ENCODE assay signal across 14 cellular contexts in genomic region chr15:89051875-89052274, GRCh38. TPM values are rescaled to one million over a fixed set of nuclear protein-coding genes. Genes with fewer than 3 reads are reported as not detected.
DNase-seq lines count a peak whose midpoint lies in the region; ATAC-seq and FAIRE-seq lines count a peak whose summit lies in the region.
"Had no signal": no experiment of that assay in that cellular context is flagged by ENCODE, and none has a peak within 500 bp of the region (broad histone marks: within the 10 kb centered on the region; RNA-seq: fewer than 3 reads in every experiment).

No MANE protein-coding gene starts in this region.

- no peaks in the 10 kb centered on the region for H3K27me3 Mint-ChIP-seq in activated CD8-positive, alpha-beta T cell treated with anti-CD3 and anti-CD28 coated beads, Interleukin-2, amount 10 ng/mL, durations not matched to agents 7 days and 5 days (ENCODE audit: low read depth)

- H3K4me2 ChIP-seq in mesenchymal stem cell (ENCODE audit: low read length, poor library complexity, severe bottlenecking), result no peak overlapping the region

- no peak overlapping the region for H3K27ac Mint-ChIP-seq in activated CD8-positive, alpha-beta T cell treated with anti-CD3 and anti-CD28 coated beads, Interleukin-2, amount 10 ng/mL, durations not matched to agents 7 days and 5 days

- H4K91ac ChIP-seq in mesenchymal stem cell (ENCODE audit: low read length), result no peak overlapping the region

- H2BK5ac ChIP-seq in mesenchymal stem cell (ENCODE audit: low read depth, low read length, poor library complexity, severe bottlenecking), result no peak overlapping the region

- H2BK120ac ChIP-seq in mesenchymal stem cell (ENCODE audit: low read depth, low read length), result no peak overlapping the region

- no peak overlapping the region for H3K27ac ChIP-seq in mesenchymal stem cell (ENCODE audit: low read length, poor library complexity, severe bottlenecking)
- H3K27ac ChIP-seq: foreskin keratinocyte had no signal

- no peak overlapping the region for H4K8ac ChIP-seq in mesenchymal stem cell (ENCODE audit: low read length)

- H2AFZ ChIP-seq in mesenchymal stem cell (ENCODE audit: low read depth, low read length), result no peak overlapping the region

- H3K36me3 Mint-ChIP-seq in activated CD8-positive, alpha-beta T cell treated with anti-CD3 and anti-CD28 coated beads, Interleukin-2, amount 10 ng/mL, durations not matched to agents 7 days and 5 days (ENCODE audit: low read depth), result no peaks in the 10 kb centered on the region

- H3K4me1 ChIP-seq in mesenchymal stem cell (ENCODE audit: control insufficient read depth, insufficient read depth, low read depth, low read length), result peaks cover 2% of the 10 kb centered on the region
- H3K4me1 ChIP-seq: foreskin keratinocyte had no signal

- no peak overlapping the region for H3K14ac ChIP-seq in mesenchymal stem cell (ENCODE audit: low read length in 2 of 2)

- H3K9me3 Mint-ChIP-seq in activated CD8-positive, alpha-beta T cell treated with anti-CD3 and anti-CD28 coated beads, Interleukin-2, amount 10 ng/mL, durations not matched to agents 7 days and 5 days (ENCODE audit: insufficient read depth), result no peaks in the 10 kb centered on the region

- intact Hi-C loops in Right ventricle myocardium superior (cut with DNase I), result loop anchor here (10.0 kb wide), 1 partner anchor 73 kb away; no protein-coding TSS in a partner anchor
- intact Hi-C loops in Right ventricle myocardium inferior (cut with DNase I), result no loop called here

- no peak overlapping the region for H3K4me3 ChIP-seq in mesenchymal stem cell (ENCODE audit: insufficient read depth in 1 of 2, low read depth in 1 of 2, low read length in 2 of 2)
- H3K4me3 ChIP-seq: lung had no signal

- 52% methylated on average over 1 of the region's 2 CpGs for WGBS in mesenchymal stem cell

- H3K9ac ChIP-seq in mesenchymal stem cell (ENCODE audit: low read length), result peak overlapping the region; percentile 63

- no peak overlapping the region for H2BK15ac ChIP-seq in mesenchymal stem cell (ENCODE audit: low read depth, poor library complexity, severe bottlenecking)

- DNase-seq in Right ventricle myocardium superior (no peak), Right ventricle myocardium inferior (ENCODE audit: missing footprints) (no peak), dedifferentiated amniotic fluid mesenchymal stem cell (ENCODE audit: extremely low spot score) (peak; percentile 58), mesenchymal stem cell (peak; percentile 87), urothelium cell line (ENCODE audit: low spot score) (peak; percentile 10)
- no peak for DNase-seq in activated CD8-positive, alpha-beta T cell treated with anti-CD3 and anti-CD28 coated beads, Interleukin-2, amount 10 ng/mL, durations not matched to agents 7 days and 5 days
- DNase-seq: ACHN, amygdala, foreskin keratinocyte, NCI-H2171 had no signal

- H3K36me3 ChIP-seq in mesenchymal stem cell (ENCODE audit: control insufficient read depth in 1 of 2, insufficient read depth in 2 of 2, low read depth in 1 of 2, low read length in 2 of 2), result no peaks in the 10 kb centered on the region

- no peak overlapping the region for H2BK12ac ChIP-seq in mesenchymal stem cell (ENCODE audit: low read length in 2 of 2)

- POLR2A ChIA-PET in activated CD8-positive, alpha-beta T cell treated with anti-CD3 and anti-CD28 coated beads, Interleukin-2, amount 10 ng/mL, durations not matched to agents 7 days and 5 days (lab: Charles Lee), result no interaction called here

- H3K27me3 ChIP-seq in mesenchymal stem cell (ENCODE audit: control insufficient read depth in 1 of 2, insufficient read depth in 1 of 2, low read length in 2 of 2), result no peaks in the 10 kb centered on the region
- H3K27me3 ChIP-seq: foreskin keratinocyte had no signal

- peak; percentile 31 for ATAC-seq in Right ventricle myocardium superior (ENCODE audit: poor library complexity)
- no peak for ATAC-seq in Right ventricle myocardium inferior
- no peak for ATAC-seq in HG03045 (IDR thresholded peaks at IDR 0.05; ENCODE audit: unreplicated experiment)
- no peak for ATAC-seq in HG03378 (IDR thresholded peaks at IDR 0.05; ENCODE audit: unreplicated experiment)
- no peak for ATAC-seq in activated CD8-positive, alpha-beta T cell treated with anti-CD3 and anti-CD28 coated beads, Interleukin-2, amount 10 ng/mL, durations not matched to agents 7 days and 5 days
- ATAC-seq: foreskin keratinocyte had no signal

- H2AK5ac ChIP-seq in mesenchymal stem cell (ENCODE audit: low read length, severe bottlenecking), result no peak overlapping the region

- H3K18ac ChIP-seq in mesenchymal stem cell (ENCODE audit: low read depth in 1 of 2, low read length in 2 of 2), result no peak overlapping the region

- FAIRE-seq in urothelium cell line (lab: Jason Lieb, UNC), result no peak
- FAIRE-seq: G401.6 had no signal

- peaks cover 12% of the 10 kb centered on the region for H3K4me1 Mint-ChIP-seq in activated CD8-positive, alpha-beta T cell treated with anti-CD3 and anti-CD28 coated beads, Interleukin-2, amount 10 ng/mL, durations not matched to agents 7 days and 5 days (ENCODE audit: low read depth)

- H3K4ac ChIP-seq in mesenchymal stem cell (ENCODE audit: low read depth in 1 of 2, low read length in 2 of 2), result peak overlapping the region in 1 of 2 experiments; percentile 8

- H3K4me3 Mint-ChIP-seq in activated CD8-positive, alpha-beta T cell treated with anti-CD3 and anti-CD28 coated beads, Interleukin-2, amount 10 ng/mL, durations not matched to agents 7 days and 5 days, result no peak overlapping the region

- H3K9me3 ChIP-seq in mesenchymal stem cell (ENCODE audit: control insufficient read depth, low read length), result no peaks in the 10 kb centered on the region

- H3K23ac ChIP-seq in mesenchymal stem cell (ENCODE audit: low read length in 2 of 2), result no peak overlapping the region

- CTCF ChIA-PET in activated CD8-positive, alpha-beta T cell treated with anti-CD3 and anti-CD28 coated beads, Interleukin-2, amount 10 ng/mL, durations not matched to agents 7 days and 5 days (lab: Charles Lee), result interaction anchor here (1.4 to 2.6 kb wide), 3 partner anchors 120 to 155 kb away, joined by 4 to 12 read pairs (median 6); no protein-coding TSS in a partner anchor

- no peaks in the 10 kb centered on the region for H3K79me1 ChIP-seq in mesenchymal stem cell (replicated peaks; ENCODE audit: low read length, poor library complexity, severe bottlenecking)

RNA-seq across cellular contexts. Expression of gene ABHD2, which starts 36.4 kb away (rescaled TPM):
- 59.4 TPM for total RNA-seq in Right ventricle myocardium superior
- total RNA-seq in Right ventricle myocardium inferior, result 69.9 TPM
- 12.5 TPM for polyA plus RNA-seq in mesenchymal stem cell (2013, experiment 1 of 2)
- 12.4 TPM for polyA plus RNA-seq in mesenchymal stem cell (2013, experiment 2 of 2)
- 10 to 100 TPM; 71.3 to 71.9 TPM for total RNA-seq in activated CD8-positive, alpha-beta T cell treated with anti-CD3 and anti-CD28 coated beads, Interleukin-2, amount 10 ng/mL, durations not matched to agents 7 days and 5 days

Comparison
In these comparisons a context has a peak if more than half of its experiments do, and no peak if none do; other contexts are left out.
1. DNase-seq: peak in dedifferentiated amniotic fluid mesenchymal stem cell (single experiment), mesenchymal stem cell (single experiment) and urothelium cell line (single experiment); none in Right ventricle myocardium superior (single experiment), Right ventricle myocardium inferior (single experiment) and activated CD8-positive, alpha-beta T cell treated with anti-CD3 and anti-CD28 coated beads, Interleukin-2, amount 10 ng/mL, durations not matched to agents 7 days and 5 days (single experiment).